ENCODE assay signal across 18 cellular contexts in genomic region chr1:204818998-204819397, GRCh38. TPM values are rescaled to one million over a fixed set of nuclear protein-coding genes. Genes with fewer than 3 reads are reported as not detected.
DNase-seq lines count a peak whose midpoint lies in the region; ATAC-seq and TF ChIP-seq lines count a peak whose summit lies in the region.
"Had no signal": no experiment of that assay in that cellular context is flagged by ENCODE, and none has a peak within 500 bp of the region (broad histone marks: within the 10 kb centered on the region; RNA-seq: fewer than 3 reads in every experiment).

No MANE protein-coding gene starts in this region.

- no peak overlapping the region for H2BK20ac ChIP-seq in H9 (ENCODE audit: low read depth, low read length, poor library complexity, severe bottlenecking)

- H3K36me3 ChIP-seq in ascending aorta: no peaks in the 10 kb centered on the region
- H3K36me3 ChIP-seq in heart left ventricle: no peaks in the 10 kb centered on the region
- no peaks in the 10 kb centered on the region for H3K36me3 ChIP-seq in rectal smooth muscle tissue (ENCODE audit: control insufficient read depth, insufficient read depth, low read length)
- no peaks in the 10 kb centered on the region for H3K36me3 ChIP-seq in MG63

- H4K20me1 ChIP-seq in H9 (ENCODE audit: control insufficient read depth, insufficient read depth, insufficient read length): no peaks in the 10 kb centered on the region

- H3K56ac ChIP-seq in H9 (ENCODE audit: insufficient read length, low read depth, low read length): no peak overlapping the region

- H3K4me3 ChIP-seq in ascending aorta (no peak overlapping the region), heart left ventricle (no peak overlapping the region), rectal smooth muscle tissue (ENCODE audit: low read length) (no peak overlapping the region), MG63 (no peak overlapping the region)
- H3K4me3 ChIP-seq: PC-9 had no signal

- peaks cover 6% of the 10 kb centered on the region for H3K27me3 Mint-ChIP-seq in H9 (ENCODE audit: low read depth)

- H3K4ac ChIP-seq in H9 (ENCODE audit: low read depth, low read length): no peak overlapping the region

- no peak overlapping the region for H2BK5ac ChIP-seq in H9 (ENCODE audit: insufficient read length, low read length)

- no peak overlapping the region for H2AK5ac ChIP-seq in H9 (ENCODE audit: insufficient read length, low read length)

- H3K4me3 Mint-ChIP-seq in H9: no peak overlapping the region

- TF ChIP-seq POLR2A in heart left ventricle (IDR thresholded peaks at IDR 0.05): no peak

- peak overlapping the region; percentile 4 for H4K5ac ChIP-seq in H9 (ENCODE audit: insufficient read length, low read depth, low read length)

- no peak overlapping the region for H4K8ac ChIP-seq in H9 (replicated peaks; ENCODE audit: insufficient read length, low read depth, low read length)

- H3K79me2 ChIP-seq in H9 (ENCODE audit: insufficient read depth, low read length): no peaks in the 10 kb centered on the region

- H3K9me3 ChIP-seq in H9 (ENCODE audit: control insufficient read depth, low read depth, low read length) (no peaks in the 10 kb centered on the region), ascending aorta (no peaks in the 10 kb centered on the region), heart left ventricle (peaks cover 0 to 5% (median 0%) of the 10 kb centered on the region in 12 donors), MG63 (no peaks in the 10 kb centered on the region)

- H2BK120ac ChIP-seq in H9 (ENCODE audit: low read depth, low read length, poor library complexity, severe bottlenecking): no peak overlapping the region

- H2AFZ ChIP-seq in H9 (ENCODE audit: low read length): no peak overlapping the region
- H2AFZ ChIP-seq: PC-9 had no signal

- TF ChIP-seq CTCF in H9 (conservative IDR thresholded peaks at IDR 0.05) (no peak), ascending aorta (IDR thresholded peaks at IDR 0.05) (no peak), heart left ventricle (IDR thresholded peaks at IDR 0.05) (no peak)

- intact Hi-C loops in ascending aorta (cut with DNase I): loop anchor here (5.0 kb wide), 1 partner anchor 68 kb away; no protein-coding TSS in a partner anchor
- intact Hi-C loops in heart left ventricle (cut with DNase I): loop anchor here in 1 of 10 donors (5.0 kb wide), 1 partner anchor 43 kb away; no protein-coding TSS in a partner anchor

- H3K9ac ChIP-seq in H9 (ENCODE audit: extremely low read depth, insufficient read length, low read length): no peak overlapping the region
- H3K9ac ChIP-seq in rectal smooth muscle tissue (ENCODE audit: low read length): no peak overlapping the region
- H3K9ac ChIP-seq: KMS-11 had no signal

- no peaks in the 10 kb centered on the region for H3K4me1 ChIP-seq in H9 (ENCODE audit: insufficient read depth, low read length)
- peaks cover 7 to 34% of the 10 kb centered on the region in 2 donors for H3K4me1 ChIP-seq in ascending aorta
- H3K4me1 ChIP-seq in heart left ventricle: peaks cover 0 to 56% (median 18%) of the 10 kb centered on the region in 12 donors
- peaks cover 48% of the 10 kb centered on the region for H3K4me1 ChIP-seq in rectal smooth muscle tissue (ENCODE audit: control insufficient read depth, insufficient read depth, low read length)

- no peak overlapping the region for H2BK15ac ChIP-seq in H9 (ENCODE audit: low read depth, low read length)

- H3K23me2 ChIP-seq in H9 (ENCODE audit: insufficient read length, low read depth, low read length, poor library complexity, severe bottlenecking): no peaks in the 10 kb centered on the region

- no peak overlapping the region for H3T11ph ChIP-seq in H9 (ENCODE audit: low read length)

- DNase-seq in H9 (no peak), ascending aorta (ENCODE audit: low spot score in 2 of 2) (no peak), heart left ventricle (peak in 2 of 5 donors; percentile 37 to 51), NCI-H2107 treated with DMSO at 0.1 percent for 48 hours (lab: John Stamatoyannopoulos, UW; ENCODE audit: unreplicated experiment) (no peak), dermis blood vessel endothelial cell (no peak), NCI-H82 (lab: John Stamatoyannopoulos, UW) (no peak), MG63 (no peak)
- DNase-seq: COR-L47, GF-D8, MM.1S, NCI-H2029, NCI-H2171 treated with DMSO at 0.1 percent for 48 hours, NCI-H510A, PC-9 had no signal

- no CpG with 5 or more reads among the region's 3 CpGs for WGBS in H9 (ENCODE audit: extremely low coverage, insufficient read length, low lambda C conversion rate)
- 38 to 56% (median 52%) methylated on average over 3 of the region's 3 CpGs for WGBS in heart left ventricle, 4 donors

- no peak overlapping the region for H3K4me2 ChIP-seq in H9 (ENCODE audit: insufficient read depth, insufficient read length, low read length)
- H3K4me2 ChIP-seq: KMS-11, PC-9 had no signal

- no peak overlapping the region for H3K18ac ChIP-seq in H9 (ENCODE audit: insufficient read length, low read depth, low read length)

- H3K27ac Mint-ChIP-seq in H9: no peak overlapping the region

- no peaks in the 10 kb centered on the region for H3K27me3 ChIP-seq in H9 (ENCODE audit: insufficient read depth, low read length)
- no peaks in the 10 kb centered on the region for H3K27me3 ChIP-seq in ascending aorta
- H3K27me3 ChIP-seq in heart left ventricle: no peaks in the 10 kb centered on the region
- no peaks in the 10 kb centered on the region for H3K27me3 ChIP-seq in rectal smooth muscle tissue (ENCODE audit: control insufficient read depth, insufficient read depth, low read length)
- H3K27me3 ChIP-seq in MG63: peaks cover 25% of the 10 kb centered on the region

- H4K91ac ChIP-seq in H9 (ENCODE audit: insufficient read length, low read depth, low read length): no peak overlapping the region

- no peak overlapping the region for H3K14ac ChIP-seq in H9 (ENCODE audit: insufficient read depth, low read length)

- no peak overlapping the region for H2BK12ac ChIP-seq in H9 (ENCODE audit: insufficient read length, low read depth, low read length)

- no peaks in the 10 kb centered on the region for H3K36me3 Mint-ChIP-seq in H9 (ENCODE audit: insufficient read depth in 1 of 3, low read depth in 3 of 3)

- H3K9me3 Mint-ChIP-seq in H9: no peaks in the 10 kb centered on the region

- no peak overlapping the region for H3K23ac ChIP-seq in H9 (ENCODE audit: insufficient read length, low read depth, low read length)

- ATAC-seq in heart left ventricle: peak in 3 of 4 donors; percentile 57 to 69 (median 69)
- ATAC-seq: HepG2 had no signal

- H3K79me1 ChIP-seq in H9 (ENCODE audit: insufficient read depth, low read depth, low read length, poor library complexity, severe bottlenecking): no peaks in the 10 kb centered on the region

- H3K27ac ChIP-seq in H9 (ENCODE audit: insufficient read length, low read depth, low read length): no peak overlapping the region
- peak overlapping the region; percentile 32 to 47 for H3K27ac ChIP-seq in ascending aorta
- H3K27ac ChIP-seq in heart left ventricle: peak overlapping the region in 6 of 12 donors; percentile 19 to 69 (median 31)
- peak overlapping the region; percentile 89 for H3K27ac ChIP-seq in rectal smooth muscle tissue (ENCODE audit: low read depth, low read length)
- H3K27ac ChIP-seq: C4-2B, KMS-11, PC-9 had no signal

- no peaks in the 10 kb centered on the region for H3K4me1 Mint-ChIP-seq in H9

RNA-seq across cellular contexts. Expression of gene NFASC, which starts 51.7 kb away (rescaled TPM):
- 5.0 and 5.7 TPM in 2 replicates for total RNA-seq in H9 (2021)
- 44.0 TPM for total RNA-seq in ascending aorta
- total RNA-seq in heart left ventricle: 10 to 100 TPM in 5 of 9 donors, 1 to 10 TPM in 4; 2.5 to 14.6 (median 10.3) TPM
- 10 to 100 TPM in 1 of 2 donors, 1 to 10 TPM in 1; 2.7 to 14.6 TPM for polyA plus RNA-seq in heart left ventricle
- total RNA-seq in dermis blood vessel endothelial cell: 0.17 and 0.42 TPM in 2 replicates
- 16.8 and 21.7 TPM in 2 replicates for total RNA-seq in MG63 (2014; rRNA removed; shearing (Covaris generic); ENCODE audit: low replicate concordance)
- total RNA-seq: HepG2, PC-9 had no signal
- polyA plus RNA-seq: HepG2 had no signal
